Comparison of ENCODE assay signal across 13 cellular contexts in genomic region chr15:57607570-57608000, GRCh38.
DNase-seq lines count a peak whose midpoint lies in the region; ATAC-seq and TF ChIP-seq lines count a peak whose summit lies in the region.
"Had no signal": no experiment of that assay in that cellular context is flagged by ENCODE, and none has a peak within 500 bp of the region (broad histone marks: within the 10 kb centered on the region; RNA-seq: fewer than 3 reads in every experiment).

No MANE protein-coding gene starts in this region.

- H3K27ac ChIP-seq in RWPE2 (ENCODE audit: poor library complexity, severe bottlenecking) (peak overlapping the region; percentile 61), muscle layer of duodenum (ENCODE audit: low read length) (peak overlapping the region; percentile 36)

- TF ChIP-seq CTCF in RWPE2 (IDR thresholded peaks at IDR 0.05; ENCODE audit: poor library complexity, severe bottlenecking) (peak; percentile 8), fibroblast of mammary gland (conservative IDR thresholded peaks at IDR 0.05; ENCODE audit: control insufficient read depth, insufficient read depth, low read depth, low read length) (no peak)

- H3K36me3 ChIP-seq in RWPE2 (ENCODE audit: low read depth), result 0 out of 2 replicates have a peak, but pooled peaks cover 5% of the 10 kb centered on the region
- H3K36me3 ChIP-seq in muscle layer of duodenum (ENCODE audit: control insufficient read depth in 1 of 2, insufficient read depth in 2 of 2, low read length in 2 of 2), result no peaks in the 10 kb centered on the region

- peaks cover 47% of the 10 kb centered on the region for H3K4me1 ChIP-seq in RWPE2 (ENCODE audit: insufficient read depth, poor library complexity, severe bottlenecking)
- H3K4me1 ChIP-seq in muscle layer of duodenum (ENCODE audit: control insufficient read depth in 1 of 2, insufficient read depth in 2 of 2, low read length in 2 of 2), result peaks cover 12 to 17% of the 10 kb centered on the region in 2 donors

- peak; percentile 76 for DNase-seq in EH (ENCODE audit: low read depth)
- peak; percentile 88 for DNase-seq in RWPE2 (ENCODE audit: low spot score)
- peak; percentile 71 for DNase-seq in fibroblast of mammary gland (ENCODE audit: low read depth)
- DNase-seq: CD4-positive, CD25-positive, alpha-beta regulatory T cell; NCI-H2227 treated with DMSO at 0.1 percent for 48 hours; spleen; stimulated activated naive B cell treated with anti-CD40 and anti-IgM and Interleukin-4, amounts not matched to agents 10 μg/mL and 1 μg/mL and 100 μg/mL, for 72 hours had no signal

- H3K4me3 ChIP-seq in RWPE2 (ENCODE audit: severe bottlenecking) (no peak overlapping the region), fibroblast of mammary gland (ENCODE audit: control insufficient read depth, low read depth, low read length) (no peak overlapping the region), muscle layer of duodenum (ENCODE audit: low read depth in 1 of 2, low read length in 2 of 2) (no peak overlapping the region)
- H3K4me3 ChIP-seq: GM23338, spleen had no signal

- H3K9me3 ChIP-seq in RWPE2 (ENCODE audit: severe bottlenecking) (no peaks in the 10 kb centered on the region), muscle layer of duodenum (ENCODE audit: control insufficient read depth in 1 of 2, low read length in 2 of 2) (no peaks in the 10 kb centered on the region)
- H3K9me3 ChIP-seq: spleen had no signal

- peak; percentile 83 for ATAC-seq in RWPE2 (ENCODE audit: low read depth)
- ATAC-seq in HG02981 (IDR thresholded peaks at IDR 0.05; ENCODE audit: unreplicated experiment), result no peak
- ATAC-seq in GM21786 (IDR thresholded peaks at IDR 0.05; ENCODE audit: unreplicated experiment), result no peak
- no peak for ATAC-seq in HG03442 (IDR thresholded peaks at IDR 0.05; ENCODE audit: unreplicated experiment)
- no peak for ATAC-seq in GM18502 (IDR thresholded peaks at IDR 0.05; ENCODE audit: poor library complexity, unreplicated experiment)
- ATAC-seq: GM23338; stimulated activated naive B cell treated with anti-CD40 and anti-IgM and Interleukin-4, amounts not matched to agents 10 μg/mL and 1 μg/mL and 100 μg/mL, for 72 hours had no signal

- H3K27me3 ChIP-seq in RWPE2 (ENCODE audit: insufficient read depth, poor library complexity, severe bottlenecking) (no peaks in the 10 kb centered on the region), muscle layer of duodenum (ENCODE audit: low read depth, low read length) (no peaks in the 10 kb centered on the region)
- H3K27me3 ChIP-seq: spleen had no signal
